ENCODE assay signal across 2 cellular contexts in genomic region chr5:119681734-119682133, GRCh38.
TF ChIP-seq lines count a peak whose summit lies in the region.

No MANE protein-coding gene starts in this region.

TF ChIP-seq in GM23338, 12 proteins besides CTCF, POLR2A, EP300 and RAD21 (continued from another document):
- TF ChIP-seq ZNF114 (CRISPR knock-in tag; IDR thresholded peaks at IDR 0.05): no peak
- TF ChIP-seq ZNF462 (CRISPR knock-in tag; IDR thresholded peaks at IDR 0.05): no peak
- no peak for TF ChIP-seq POLR2AphosphoS5 (IDR thresholded peaks at IDR 0.05; ENCODE audit: low read depth)
- no peak for TF ChIP-seq EZH2 (IDR thresholded peaks at IDR 0.05; ENCODE audit: low read depth, unreplicated experiment)
- no peak for TF ChIP-seq EZH2phosphoT487 (IDR thresholded peaks at IDR 0.05; ENCODE audit: unreplicated experiment)
- TF ChIP-seq STAT1 (IDR thresholded peaks at IDR 0.05; ENCODE audit: unreplicated experiment): no peak
- no peak for TF ChIP-seq NANOG (IDR thresholded peaks at IDR 0.05; ENCODE audit: borderline replicate concordance)
- no peak for TF ChIP-seq CREB1 (CRISPR knock-in tag; IDR thresholded peaks at IDR 0.05; ENCODE audit: low read depth)
- TF ChIP-seq ETS1 (IDR thresholded peaks at IDR 0.05): no peak
- no peak for TF ChIP-seq REST (IDR thresholded peaks at IDR 0.05; ENCODE audit: unreplicated experiment)
- no peak for TF ChIP-seq ZNF331 (CRISPR knock-in tag; IDR thresholded peaks at IDR 0.05; ENCODE audit: low read depth)
TF ChIP-seq in GM23338: peak in this region for 0.

TF ChIP-seq in SK-N-SH, 30 proteins besides CTCF, POLR2A, EP300 and RAD21 (continued from another document):
- no peak for TF ChIP-seq SIN3A (IDR thresholded peaks at IDR 0.05; ENCODE audit: borderline replicate concordance, low read depth, low read length)
- no peak for TF ChIP-seq FOXJ3 (CRISPR knock-in tag; IDR thresholded peaks at IDR 0.05)
- TF ChIP-seq ZBTB33 (IDR thresholded peaks at IDR 0.05; ENCODE audit: borderline replicate concordance, low read depth): no peak
- TF ChIP-seq YY1 (IDR thresholded peaks at IDR 0.05; ENCODE audit: low read depth): no peak
